Comparison of ENCODE assay signal across 18 cellular contexts in the genomic region with DNA sequence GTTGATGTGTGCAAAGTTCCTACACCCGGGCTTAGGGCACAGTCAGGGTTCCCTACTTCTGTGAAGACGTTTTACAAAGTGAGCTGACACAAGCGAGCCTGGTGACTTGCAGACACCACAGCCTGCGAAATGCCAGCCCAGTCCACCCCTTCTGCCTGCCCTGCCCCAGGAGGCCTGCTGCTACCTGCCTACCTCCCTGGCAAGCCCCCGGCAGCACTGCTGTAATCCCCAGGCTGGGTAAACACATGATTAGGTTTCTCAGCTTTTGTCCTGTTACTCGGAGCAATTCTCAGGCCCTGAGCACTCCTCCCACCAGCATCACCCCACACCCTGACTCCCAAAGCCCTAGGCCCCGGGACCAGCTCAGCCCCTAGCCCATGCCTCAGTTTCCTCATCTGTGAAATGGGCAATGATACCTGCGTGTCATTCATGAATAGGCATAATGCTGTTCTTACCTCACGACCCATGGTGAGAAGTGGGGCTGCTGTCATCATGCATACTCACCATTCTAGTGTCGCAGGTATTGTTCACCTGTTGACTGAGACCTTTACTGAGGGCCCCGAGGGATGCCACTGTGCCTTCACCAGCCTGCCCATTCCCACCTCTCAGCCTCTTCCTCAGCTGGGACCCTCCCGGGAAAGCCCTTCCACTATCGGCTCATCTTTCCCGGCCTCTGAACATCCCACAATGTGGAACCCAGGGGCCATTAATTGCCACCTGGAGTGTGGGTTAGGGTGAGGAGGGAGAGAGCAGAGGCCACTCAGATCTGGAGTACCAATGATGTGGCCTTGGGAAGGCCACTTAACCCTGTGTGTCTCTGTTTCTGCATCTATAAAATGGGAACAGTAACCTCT. TPM values are rescaled to one million over a fixed set of nuclear protein-coding genes. Genes with fewer than 3 reads are reported as not detected.
DNase-seq lines count a peak whose midpoint lies in the region; ATAC-seq, FAIRE-seq and TF ChIP-seq lines count a peak whose summit lies in the region.
"Had no signal": no experiment of that assay in that cellular context is flagged by ENCODE, and none has a peak within 500 bp of the region (broad histone marks: within the 10 kb centered on the region; RNA-seq: fewer than 3 reads in every experiment).

No MANE protein-coding gene starts in this region.

- H4K20me1 ChIP-seq in H1 (replicated peaks in 1 of 2; ENCODE audit: control insufficient read depth in 1 of 2, insufficient read depth in 2 of 2, low read length in 2 of 2), result no peaks in the 10 kb centered on the region

- peak overlapping the region; percentile 6; the same call in 1 of the 2 replicates for H2BK5ac ChIP-seq in H1 (ENCODE audit: low read depth, low read length)

- intact Hi-C loops in gastrocnemius medialis (cut with DNase I; ENCODE audit: low total_unique reads), result loop anchor here (2.0 to 5.0 kb wide), 3 partner anchors 44 to 82 kb away; no protein-coding TSS in a partner anchor

- no peak overlapping the region for H4K5ac ChIP-seq in H1 (ENCODE audit: insufficient read length, low read depth, low read length)

- CTCF ChIA-PET in H1 (lab: Charles Lee; ENCODE audit: partially characterized antibody), result interaction anchor here (0.8 to 6.1 kb wide), 27 partner anchors 8 to 179 kb away, joined by 3 to 43 read pairs (median 4); no protein-coding TSS in a partner anchor

- no peak overlapping the region for H3K4ac ChIP-seq in H1 (replicated peaks; ENCODE audit: insufficient read length, low read depth, low read length)

- peak overlapping the region; percentile 21; the same call in 1 of the 2 replicates for H4K8ac ChIP-seq in H1 (ENCODE audit: extremely low read depth, insufficient read depth, low read length)

- peak overlapping the region; percentile 61; the same call in 1 of the 2 replicates for H2BK12ac ChIP-seq in H1 (ENCODE audit: low read depth, low read length)

- no peak for TF ChIP-seq CTCF in H1 (IDR thresholded peaks at IDR 0.05; ENCODE audit: control extremely low read depth in 1 of 3, insufficient read depth in 1 of 3, low read depth in 1 of 3, low read length in 3 of 3)
- no peak for TF ChIP-seq CTCF in gastrocnemius medialis (IDR thresholded peaks at IDR 0.05 in 4 of 5, conservative IDR thresholded peaks at IDR 0.05 in 1 of 5)

- no peak overlapping the region for H3K23ac ChIP-seq in H1 (ENCODE audit: insufficient read length)

- POLR2A ChIA-PET in H1 (lab: Charles Lee; ENCODE audit: partially characterized antibody), result interaction anchor here (0.9 to 3.2 kb wide), 5 partner anchors 21 to 99 kb away, joined by 3 to 10 read pairs (median 4); partner anchors contain the start of gene SLC6A6

- no peak overlapping the region for H2AK5ac ChIP-seq in H1 (ENCODE audit: low read depth, low read length)

- no peak for TF ChIP-seq RAD21 in H1 (IDR thresholded peaks at IDR 0.05 in 1 of 2, conservative IDR thresholded peaks at IDR 0.05 in 1 of 2; ENCODE audit: low read depth in 2 of 2, low read length in 2 of 2)

- FAIRE-seq in H1 (lab: Jason Lieb, UNC) (no peak), GM19239 (lab: Jason Lieb, UNC) (no peak)
- FAIRE-seq: GM12892 had no signal

- TF ChIP-seq POLR2A in H1 (IDR thresholded peaks at IDR 0.05; ENCODE audit: control extremely low read depth in 1 of 2, low read depth in 2 of 2, low read length in 2 of 2) (no peak), gastrocnemius medialis (IDR thresholded peaks at IDR 0.05) (no peak)

- H3K4me3 ChIP-seq in H1 (ENCODE audit: extremely low read depth in 1 of 4, insufficient read depth in 2 of 4, low read depth in 3 of 4, low read length in 4 of 4) (no peak overlapping the region), gastrocnemius medialis (no peak overlapping the region)
- H3K4me3 ChIP-seq: body of pancreas, SJSA1, skin epidermis had no signal

- no peak for TF ChIP-seq EP300 in H1 (IDR thresholded peaks at IDR 0.05; ENCODE audit: borderline replicate concordance in 1 of 2, low read depth in 2 of 2, low read length in 2 of 2)

- peak; percentile 43 for DNase-seq in DMS53 (lab: John Stamatoyannopoulos, UW)
- DNase-seq in DMS53 treated with DMSO at 0.1 percent for 48 hours (lab: John Stamatoyannopoulos, UW; ENCODE audit: unreplicated experiment), result no peak
- peak; percentile 40 for DNase-seq in NCI-H69 (lab: John Stamatoyannopoulos, UW)
- DNase-seq in H1 (ENCODE audit: low read depth in 1 of 2, low spot score in 2 of 2), result no peak
- no peak for DNase-seq in gastrocnemius medialis
- no peak for DNase-seq in GM19239 (ENCODE audit: insufficient read length, low spot score)
- DNase-seq in COR-L47 (lab: John Stamatoyannopoulos, UW), result no peak
- DNase-seq: activated naive CD8-positive, alpha-beta T cell treated with anti-CD3 and anti-CD28 coated beads for 36 hours; stimulated activated CD4-positive, alpha-beta T cell treated with anti-CD3 and anti-CD28 coated beads, Interleukin-4, amount 100 ng/mL, for 4 hours; T-helper 2 cell had no signal

- ATAC-seq in gastrocnemius medialis (no peak), HG02938 (IDR thresholded peaks at IDR 0.05; ENCODE audit: unreplicated experiment) (no peak)
- ATAC-seq: activated CD4-positive, CD25-positive, alpha-beta regulatory T cell treated with anti-CD3 and anti-CD28 coated beads, Interleukin-2, amount 50 U/mL, for 24 hours had no signal

- H3K79me1 ChIP-seq in H1 (ENCODE audit: low read depth, low read length), result no peaks in the 10 kb centered on the region; the same call in 1 of the 2 replicates

- H3K56ac ChIP-seq in H1 (replicated peaks; ENCODE audit: insufficient read length, low read depth, low read length), result no peak overlapping the region

- H3K9ac ChIP-seq in H1 (replicated peaks in 1 of 4; ENCODE audit: extremely low read depth in 1 of 4, low read depth in 3 of 4, low read length in 3 of 4), result no peak overlapping the region
- H3K9ac ChIP-seq: parathyroid adenoma had no signal

- H2BK120ac ChIP-seq in H1 (replicated peaks; ENCODE audit: low read depth, low read length), result no peak overlapping the region

- no peak overlapping the region for H3K14ac ChIP-seq in H1 (ENCODE audit: insufficient read length)

- H3K27me3 ChIP-seq in H1 (replicated peaks in 1 of 4; ENCODE audit: control insufficient read depth in 3 of 4, extremely low read depth in 1 of 4, insufficient read depth in 3 of 4, low read length in 3 of 4) (no peaks in the 10 kb centered on the region), gastrocnemius medialis (no peaks in the 10 kb centered on the region)
- H3K27me3 ChIP-seq: body of pancreas, SJSA1 had no signal

- 0 out of 2 replicates have a peak overlapping the region, but pooled peaks have one; percentile 36 for H2BK15ac ChIP-seq in H1 (ENCODE audit: low read length)

- no peak overlapping the region for H3K4me2 ChIP-seq in H1 (ENCODE audit: insufficient read depth in 1 of 2, low read depth in 2 of 2, low read length in 2 of 2)

- H3K36me3 ChIP-seq in H1 (ENCODE audit: control insufficient read depth in 2 of 4, insufficient read depth in 4 of 4, low read length in 3 of 4), result no peaks in the 10 kb centered on the region
- H3K36me3 ChIP-seq in gastrocnemius medialis, result no peaks in the 10 kb centered on the region
- H3K36me3 ChIP-seq: SJSA1 had no signal

- no peak overlapping the region for H2AFZ ChIP-seq in H1 (ENCODE audit: low read length)
- H2AFZ ChIP-seq: parathyroid adenoma had no signal

- H2BK20ac ChIP-seq in H1 (ENCODE audit: low read length), result no peak overlapping the region

- no peaks in the 10 kb centered on the region for H3K9me3 ChIP-seq in H1 (ENCODE audit: insufficient read depth in 2 of 2, low read depth in 1 of 2, low read length in 1 of 2)
- no peaks in the 10 kb centered on the region for H3K9me3 ChIP-seq in gastrocnemius medialis
- H3K9me3 ChIP-seq: body of pancreas, SJSA1 had no signal

- no peak overlapping the region for H4K91ac ChIP-seq in H1 (replicated peaks; ENCODE audit: insufficient read length, low read length)

- H3K27ac ChIP-seq in H1 (ENCODE audit: low read depth, low read length) (no peak overlapping the region), gastrocnemius medialis (peak overlapping the region; percentile 84 to 91 (median 85))
- H3K27ac ChIP-seq: 22Rv1, body of pancreas, parathyroid adenoma had no signal

- H3K18ac ChIP-seq in H1 (ENCODE audit: extremely low read depth, low read length), result no peak overlapping the region

- in situ Hi-C loops in gastrocnemius medialis (cut with MboI; ENCODE audit: low sequenced_read_pairs in 4 of 4), result no loop called here

- H3K23me2 ChIP-seq in H1 (ENCODE audit: low read depth, low read length), result no peaks in the 10 kb centered on the region; the same call in 1 of the 2 replicates

- no peaks in the 10 kb centered on the region for H3K79me2 ChIP-seq in H1 (ENCODE audit: control insufficient read depth in 1 of 2, insufficient read depth in 2 of 2, low read length in 2 of 2)
- H3K79me2 ChIP-seq: parathyroid adenoma had no signal

- WGBS in H1 (ENCODE audit: extremely low coverage in 1 of 2, insufficient coverage in 1 of 2, insufficient read length in 1 of 2, insufficient replicate concordance in 2 of 2, low coverage in 1 of 2, low lambda C conversion rate in 2 of 2, missing lambda C conversion rate in 1 of 2), 2 experiments, result 84% methylated on average over 14 of the region's 14 CpGs; no CpG with 5 or more reads in 1 of the 2 experiments

- H3K4me1 ChIP-seq in H1 (replicated peaks in 1 of 4; ENCODE audit: control insufficient read depth in 3 of 4, insufficient read depth in 4 of 4, low read length in 3 of 4) (peaks cover 2 to 23% (median 5%) of the 10 kb centered on the region in 4 experiments; a peak in 6 of 7 replicates), gastrocnemius medialis (peaks cover 55 to 64% of the 10 kb centered on the region in 2 donors)

TF ChIP-seq in H1, 55 proteins besides CTCF, POLR2A, EP300 and RAD21:
- TF ChIP-seq JUN (IDR thresholded peaks at IDR 0.05; ENCODE audit: low read depth, low read length) (no peak), KDM5A (IDR thresholded peaks at IDR 0.05; ENCODE audit: low read length) (no peak), CEBPB (IDR thresholded peaks at IDR 0.05; ENCODE audit: low read depth, low read length) (no peak), SIX5 (IDR thresholded peaks at IDR 0.05; ENCODE audit: low read depth, low read length) (no peak), TAF7 (optimal IDR thresholded peaks at IDR 0.05; ENCODE audit: borderline replicate concordance, low read depth, low read length) (no peak)
TF ChIP-seq in H1: peak in this region for 0.

RNA-seq across cellular contexts. Expression of gene SLC6A6, which starts 31.5 kb away (rescaled TPM):
- total RNA-seq in H1 (2021; fragmentation: NEBNext Ultra II Directional; extraction: Animal tissue kit (Norgen Biotek cat#: 25700)), result 140 and 144 TPM in 2 replicates
- 66.2 and 77.8 TPM in 2 replicates for polyA plus RNA-seq in H1 (2011; rRNA removed)
- 69.0 TPM for polyA plus RNA-seq in H1 (2011; cell fraction: cytosol; rRNA removed)
- 164 TPM for polyA plus RNA-seq in H1 (2011; cell fraction: nucleus; rRNA removed)
- polyA plus RNA-seq in H1 (2012, experiment 1 of 2), result 61.4 to 78.1 TPM (median 74.2 TPM) in 4 replicates
- 45.2 TPM for polyA plus RNA-seq in H1 (2012, experiment 2 of 2)
- 158 TPM for polyA plus RNA-seq in H1 (2013, experiment 1 of 2)
- polyA plus RNA-seq in H1 (2013, experiment 2 of 2), result 135 TPM
- polyA minus RNA-seq in H1 (2011; rRNA and poly(A)+ RNA removed), result 242 and 245 TPM in 2 replicates
- 135 TPM for polyA minus RNA-seq in H1 (2011; cell fraction: cytosol; rRNA and poly(A)+ RNA removed)
- 104 TPM for polyA minus RNA-seq in H1 (2011; cell fraction: nucleus; rRNA and poly(A)+ RNA removed)
- 100 to 1,000 TPM in 2 of 4 donors, 10 to 100 TPM in 2; 42.1 to 119 (median 88.7) TPM for total RNA-seq in gastrocnemius medialis

Comparison
In these comparisons a context has a peak if more than half of its experiments do, and no peak if none do; other contexts are left out.
1. DNase-seq: peak in DMS53 (single experiment) and NCI-H69 (single experiment); none in DMS53 treated with DMSO at 0.1 percent for 48 hours (single experiment), H1 (0 of 2), gastrocnemius medialis (0 of 2), GM19239 (single experiment) and COR-L47 (single experiment).